In genomic region chr2:81976998-81977397, GRCh38 we compare ENCODE assay signal across 11 cellular contexts.
A peak's percentile ranks its signal among the peaks of the same experiment; 100 is the strongest.
DNase-seq lines count a peak whose midpoint lies in the region; TF ChIP-seq lines count a peak whose summit lies in the region.
"Had no signal": no experiment of that assay in that cellular context is flagged by ENCODE, and none has a peak within 500 bp of the region (broad histone marks: within the 10 kb centered on the region; RNA-seq: fewer than 3 reads in every experiment).

No MANE protein-coding gene starts in this region.

- TF ChIP-seq EP300 in sigmoid colon (IDR thresholded peaks at IDR 0.05), result no peak

- DNase-seq in HT1080 (ENCODE audit: low read depth) (peak; percentile 12), M059J (ENCODE audit: low read depth) (peak; percentile 2), astrocyte of the hippocampus (ENCODE audit: low read depth, low spot score) (peak; percentile 1), sigmoid colon (no peak), NCI-H510A (lab: John Stamatoyannopoulos, UW) (no peak), Calu3 (no peak)
- DNase-seq: CD8-positive, alpha-beta T cell; COR-L47; DMS53; GM23248 had no signal

- no peaks in the 10 kb centered on the region for H3K4me1 Mint-ChIP-seq in Calu3 (ENCODE audit: low read depth, unreplicated experiment)
- H3K4me1 Mint-ChIP-seq: CD14-positive monocyte had no signal

- peaks cover 0 to 26% (median 14%) of the 10 kb centered on the region in 4 donors for H3K4me1 ChIP-seq in sigmoid colon

- H3K36me3 ChIP-seq in sigmoid colon, result no peaks in the 10 kb centered on the region

- no peaks in the 10 kb centered on the region for H3K27me3 Mint-ChIP-seq in Calu3 (ENCODE audit: unreplicated experiment)

- intact Hi-C loops in sigmoid colon (cut with DNase I) (no loop called here), Calu3 (cut with micrococcal nuclease; ENCODE audit: unreplicated experiment) (no loop called here)

- WGBS in sigmoid colon, 2 donors, result 75 to 77% methylated on average over 1 of the region's 1 CpG

- H3K36me3 Mint-ChIP-seq in Calu3 (ENCODE audit: insufficient read depth, unreplicated experiment), result no peaks in the 10 kb centered on the region
- H3K36me3 Mint-ChIP-seq: CD14-positive monocyte; CD8-positive, alpha-beta T cell had no signal

- BruUV-seq in Calu3 (replicated peaks; lab: Mats Ljungman, UMichigan), result no TSS peak

- CTCF ChIA-PET in Calu3 (lab: Charles Lee), result no interaction called here

- no peak overlapping the region for H3K4me3 ChIP-seq in sigmoid colon
- H3K4me3 ChIP-seq: GM23248 had no signal

- H3K9me3 ChIP-seq in sigmoid colon, result no peaks in the 10 kb centered on the region

- no peak for TF ChIP-seq POLR2A in sigmoid colon (IDR thresholded peaks at IDR 0.05)

- no peak for TF ChIP-seq CTCF in sigmoid colon (IDR thresholded peaks at IDR 0.05)
- TF ChIP-seq CTCF in Calu3 (IDR thresholded peaks at IDR 0.05; ENCODE audit: unreplicated experiment), result no peak

- no peak overlapping the region for H3K27ac Mint-ChIP-seq in Calu3 (ENCODE audit: unreplicated experiment)
- H3K27ac Mint-ChIP-seq: CD14-positive monocyte; CD8-positive, alpha-beta T cell had no signal

- no peaks in the 10 kb centered on the region for H3K9me3 Mint-ChIP-seq in Calu3 (ENCODE audit: low read depth, unreplicated experiment)

- H3K27me3 ChIP-seq in sigmoid colon, result no peaks in the 10 kb centered on the region

- H3K27ac ChIP-seq in sigmoid colon, result peak overlapping the region in 1 of 4 donors; percentile 2
- H3K27ac ChIP-seq: GM23248 had no signal

- H3K4me3 Mint-ChIP-seq in Calu3 (ENCODE audit: low read depth, unreplicated experiment), result no peak overlapping the region
- H3K4me3 Mint-ChIP-seq: CD14-positive monocyte; CD8-positive, alpha-beta T cell had no signal

Comparison
In these comparisons a context has a peak if more than half of its experiments do, and no peak if none do; other contexts are left out.
1. DNase-seq: peak in HT1080 (single experiment), M059J (single experiment) and astrocyte of the hippocampus (single experiment); none in sigmoid colon (single experiment), NCI-H510A (single experiment) and Calu3 (single experiment).